In genomic region chr14:104639889-104640548, GRCh38 we compare ENCODE assay signal across 8 cellular contexts. TPM values are rescaled to one million over a fixed set of nuclear protein-coding genes. Genes with fewer than 3 reads are reported as not detected.
DNase-seq lines count a peak whose midpoint lies in the region; ATAC-seq, FAIRE-seq and TF ChIP-seq lines count a peak whose summit lies in the region.

No MANE protein-coding gene starts in this region.

- H3K9me3 ChIP-seq in HUES6 (ENCODE audit: control insufficient read depth, insufficient read depth, low read depth, low read length): peaks cover 2% of the 10 kb centered on the region
- no peaks in the 10 kb centered on the region for H3K9me3 ChIP-seq in PC-9 (ENCODE audit: insufficient read depth, low read depth)
- no peaks in the 10 kb centered on the region for H3K9me3 ChIP-seq in osteoblast (ENCODE audit: low read depth, low read length)

- intact Hi-C loops in PC-9 (cut with micrococcal nuclease; ENCODE audit: unreplicated experiment): loop anchor here (1.0 to 5.0 kb wide), 3 partner anchors 10 to 561 kb away; partner anchors contain the start of gene KIF26A

- H3K36me3 ChIP-seq in HUES6 (ENCODE audit: control insufficient read depth, insufficient read depth, low read length) (no peaks in the 10 kb centered on the region), PC-9 (ENCODE audit: low read depth) (no peaks in the 10 kb centered on the region), osteoblast (ENCODE audit: insufficient read depth, low read length) (no peaks in the 10 kb centered on the region)

- no peaks in the 10 kb centered on the region for H3F3A ChIP-seq in PC-9 (ENCODE audit: insufficient read depth, low read depth)

- H3K9me2 ChIP-seq in PC-9 (ENCODE audit: insufficient read depth): no peaks in the 10 kb centered on the region

- no peak overlapping the region for H3K9ac ChIP-seq in HUES6 (ENCODE audit: low read length)

- TF ChIP-seq CTCF in D721Med (IDR thresholded peaks at IDR 0.05; ENCODE audit: insufficient read depth, missing control alignments) (peak; percentile 86), PC-9 (conservative IDR thresholded peaks at IDR 0.05) (peak; percentile 92), osteoblast (IDR thresholded peaks at IDR 0.05; ENCODE audit: extremely low read depth, low read depth, low read length) (peak; percentile 77)

- POLR2A ChIA-PET in PC-9 (lab: Charles Lee; ENCODE audit: unreplicated experiment): interaction anchor here (0.6 kb wide), 1 partner anchor 58 kb away, joined by 9 read pairs; no protein-coding TSS in a partner anchor

- no peak for ATAC-seq in HG02938 (IDR thresholded peaks at IDR 0.05; ENCODE audit: unreplicated experiment)
- ATAC-seq in HG03135 (IDR thresholded peaks at IDR 0.05; ENCODE audit: unreplicated experiment): no peak

- H3K4me1 ChIP-seq in HUES6 (ENCODE audit: control insufficient read depth, insufficient read depth, low read length): peaks cover 4% of the 10 kb centered on the region; the same call in 1 of the 2 replicates
- no peaks in the 10 kb centered on the region for H3K4me1 ChIP-seq in PC-9 (replicated peaks; ENCODE audit: insufficient read depth)
- no peaks in the 10 kb centered on the region for H3K4me1 ChIP-seq in osteoblast (ENCODE audit: insufficient read depth, low read length)

- H3K4me2 ChIP-seq in PC-9: 0 out of 2 replicates have a peak overlapping the region, but pooled peaks have one; percentile 34
- no peak overlapping the region for H3K4me2 ChIP-seq in osteoblast (ENCODE audit: insufficient read depth, low read length)

- H3K79me2 ChIP-seq in PC-9 (ENCODE audit: low read depth) (no peaks in the 10 kb centered on the region), osteoblast (ENCODE audit: insufficient read depth, low read length) (no peaks in the 10 kb centered on the region)

- H3K27ac ChIP-seq in HUES6 (ENCODE audit: low read depth, low read length) (no peak overlapping the region), PC-9 (no peak overlapping the region), osteoblast (ENCODE audit: low read depth, low read length) (no peak overlapping the region)

- BruUV-seq in PC-9 (replicated peaks; lab: Mats Ljungman, UMichigan): no TSS peak

- FAIRE-seq in D721Med (lab: Jason Lieb, UNC) (no peak), frontal cortex (lab: Jason Lieb, UNC) (no peak)

- H2AFZ ChIP-seq in PC-9: no peak overlapping the region
- H2AFZ ChIP-seq in osteoblast (ENCODE audit: low read length): no peak overlapping the region

- CTCF ChIA-PET in PC-9 (lab: Charles Lee): no interaction called here

- H3K4me3 ChIP-seq in HUES6 (ENCODE audit: low read depth, low read length): peak overlapping the region; percentile 19; the same call in 1 of the 2 replicates
- H3K4me3 ChIP-seq in PC-9: no peak overlapping the region
- H3K4me3 ChIP-seq in osteoblast (ENCODE audit: insufficient read depth, low read length): no peak overlapping the region

- H3K27me3 ChIP-seq in HUES6 (ENCODE audit: control insufficient read depth, insufficient read depth, low read length) (no peaks in the 10 kb centered on the region), PC-9 (ENCODE audit: insufficient read depth, low read depth) (peaks cover 56% of the 10 kb centered on the region), osteoblast (ENCODE audit: insufficient read depth, low read length) (no peaks in the 10 kb centered on the region)

- DNase-seq in D721Med (ENCODE audit: insufficient read length, low spot score) (peak; percentile 97), PC-9 (peak; percentile 42 to 62), activated gamma-delta T cell (lab: John Stamatoyannopoulos, UW) (peak; percentile 24), frontal cortex (ENCODE audit: low spot score in 2 of 2) (peak; percentile 68 to 85), osteoblast (ENCODE audit: insufficient read length, low spot score, missing footprints) (peak; percentile 98)

- H4K20me1 ChIP-seq in PC-9 (ENCODE audit: insufficient read depth): no peaks in the 10 kb centered on the region
- no peaks in the 10 kb centered on the region for H4K20me1 ChIP-seq in osteoblast (ENCODE audit: insufficient read depth, low read length)

RNA-seq across cellular contexts. Expression of gene TMEM179, which starts 35.4 kb away (rescaled TPM):
- total RNA-seq in PC-9 (2021) (not detected in 2 replicates), frontal cortex (42.0 TPM), osteoblast (not detected in 2 replicates)

RNA-seq across cellular contexts. Expression of gene INF2, which starts 49.4 kb away (rescaled TPM):
- total RNA-seq in PC-9 (2021): 107 and 113 TPM in 2 replicates
- 5.3 TPM for total RNA-seq in frontal cortex
- total RNA-seq in osteoblast: 46.6 and 49.2 TPM in 2 replicates

Comparison
In these comparisons a context has a peak if more than half of its experiments do, and no peak if none do; other contexts are left out.
1. DNase-seq: peak in every context shown above with its lines; median percentile 98 in osteoblast; 97 in D721Med; 76 in frontal cortex; 52 in PC-9; 24 in activated gamma-delta T cell.
2. RNA of gene TMEM179, which starts 35.4 kb away (total RNA-seq): 42.0 TPM in frontal cortex (single experiment); not detected in PC-9 and not detected in osteoblast; every median in the first group is over 10 times any median in the second.
3. Peak in every context shown above with its lines, with median percentiles within 50 percentile points of each other: CTCF ChIP-seq.